ENCODE assay signal across 22 cellular contexts in genomic region chr10:71688256-71688655, GRCh38. TPM values are rescaled to one million over a fixed set of nuclear protein-coding genes. Genes with fewer than 3 reads are reported as not detected.
DNase-seq lines count a peak whose midpoint lies in the region; ATAC-seq and TF ChIP-seq lines count a peak whose summit lies in the region.
"Had no signal": no experiment of that assay in that cellular context is flagged by ENCODE, and none has a peak within 500 bp of the region (broad histone marks: within the 10 kb centered on the region; RNA-seq: fewer than 3 reads in every experiment).

No MANE protein-coding gene starts in this region.

- H3K27ac Mint-ChIP-seq in CD14-positive monocyte (peak overlapping the region in 5 of 7 donors; percentile 10 to 62 (median 45)), naive B cell (peak overlapping the region in 5 of 6 donors; percentile 70 to 96 (median 94))
- H3K27ac Mint-ChIP-seq in CD8-positive, alpha-beta T cell, result peak overlapping the region; percentile 86
- H3K27ac Mint-ChIP-seq in activated T-helper 2 cell treated with anti-CD3 and anti-CD28 coated beads, Interferon-gamma antibody, Interleukin-2, Interleukin-4, amounts not matched to agents 10 μg/mL and 5 μg/mL and 100 μg/mL, durations not matched to agents 14 hours and 24 hours and 36 hours, result peak overlapping the region; percentile 29

- peaks cover 4 to 18% (median 11%) of the 10 kb centered on the region in 7 donors for H3K9me3 Mint-ChIP-seq in CD14-positive monocyte
- H3K9me3 Mint-ChIP-seq in CD8-positive, alpha-beta T cell, result peaks cover 4% of the 10 kb centered on the region
- peaks cover 9% of the 10 kb centered on the region for H3K9me3 Mint-ChIP-seq in activated T-helper 2 cell treated with anti-CD3 and anti-CD28 coated beads, Interferon-gamma antibody, Interleukin-2, Interleukin-4, amounts not matched to agents 10 μg/mL and 5 μg/mL and 100 μg/mL, durations not matched to agents 14 hours and 24 hours and 36 hours
- H3K9me3 Mint-ChIP-seq in naive B cell, result peaks cover 5 to 12% (median 7%) of the 10 kb centered on the region in 7 donors

- H3K4me1 Mint-ChIP-seq in CD14-positive monocyte (peaks cover 24% of the 10 kb centered on the region), naive B cell (peaks cover 13 to 19% (median 16%) of the 10 kb centered on the region in 3 donors)
- H3K4me1 Mint-ChIP-seq in CD8-positive, alpha-beta T cell (ENCODE audit: low read depth), result no peaks in the 10 kb centered on the region
- peaks cover 2% of the 10 kb centered on the region for H3K4me1 Mint-ChIP-seq in activated T-helper 2 cell treated with anti-CD3 and anti-CD28 coated beads, Interferon-gamma antibody, Interleukin-2, Interleukin-4, amounts not matched to agents 10 μg/mL and 5 μg/mL and 100 μg/mL, durations not matched to agents 14 hours and 24 hours and 36 hours (ENCODE audit: low read depth)

- POLR2A ChIA-PET in CD8-positive, alpha-beta T cell (lab: Charles Lee), result no interaction called here

- peaks cover 3% of the 10 kb centered on the region for H3K4me1 ChIP-seq in CD8-positive, alpha-beta T cell (ENCODE audit: insufficient read depth, low read length)
- H3K4me1 ChIP-seq: tibial nerve had no signal

- CTCF ChIA-PET in CD8-positive, alpha-beta T cell (lab: Charles Lee), result interaction anchor here (2.7 kb wide), 1 partner anchor 9 kb away, joined by 18 read pairs; no protein-coding TSS in a partner anchor

- no peak overlapping the region for H3K4me3 Mint-ChIP-seq in CD14-positive monocyte
- H3K4me3 Mint-ChIP-seq in CD8-positive, alpha-beta T cell, result no peak overlapping the region
- no peak overlapping the region for H3K4me3 Mint-ChIP-seq in activated T-helper 2 cell treated with anti-CD3 and anti-CD28 coated beads, Interferon-gamma antibody, Interleukin-2, Interleukin-4, amounts not matched to agents 10 μg/mL and 5 μg/mL and 100 μg/mL, durations not matched to agents 14 hours and 24 hours and 36 hours (ENCODE audit: low read depth)
- peak overlapping the region in 1 of 8 donors; percentile 55 for H3K4me3 Mint-ChIP-seq in naive B cell

- DNase-seq in CD14-positive monocyte (ENCODE audit: low spot score) (no peak), naive B cell (no peak), NCI-H1694 (lab: John Stamatoyannopoulos, UW) (no peak), SW 1271 (lab: John Stamatoyannopoulos, UW) (no peak)
- DNase-seq in CD8-positive, alpha-beta T cell, result no peak
- no peak for DNase-seq in activated T-helper 2 cell treated with anti-CD3 and anti-CD28 coated beads, Interferon-gamma antibody, Interleukin-2, Interleukin-4, amounts not matched to agents 10 μg/mL and 5 μg/mL and 100 μg/mL, durations not matched to agents 14 hours and 24 hours and 36 hours (ENCODE audit: low spot score)
- DNase-seq: activated CD4-positive, CD25-positive, alpha-beta regulatory T cell; activated gamma-delta T cell; EL; Karpas-422; mesendoderm; NCI-H187 treated with DMSO at 0.1 percent for 48 hours; PC-9; posterior cingulate gyrus; SIG-M5; stimulated activated CD4-positive, alpha-beta T cell treated with anti-CD3 and anti-CD28 coated beads, Interleukin-1b, Interleukin-23, amount 100 ng/mL, for 48 hours; stimulated activated naive CD4-positive, alpha-beta T cell treated with Interleukin-2 at 50 U/mL for 16 hours; T1000 had no signal

- no peaks in the 10 kb centered on the region for H3K27me3 ChIP-seq in CD8-positive, alpha-beta T cell (ENCODE audit: insufficient read depth, low read length)
- H3K27me3 ChIP-seq: tibial nerve had no signal

- no peaks in the 10 kb centered on the region for H3K36me3 ChIP-seq in CD8-positive, alpha-beta T cell (ENCODE audit: insufficient read depth, low read length)

- no peak for ATAC-seq in CD8-positive, alpha-beta T cell
- ATAC-seq in naive B cell (ENCODE audit: low read depth in 2 of 2) (no peak), GM19455 (IDR thresholded peaks at IDR 0.05; ENCODE audit: unreplicated experiment) (no peak)
- ATAC-seq: HCT116 had no signal

- peaks cover 0 to 9% (median 3%) of the 10 kb centered on the region in 3 donors for H3K27me3 Mint-ChIP-seq in CD14-positive monocyte (ENCODE audit: low read depth in 3 of 3)
- no peaks in the 10 kb centered on the region for H3K27me3 Mint-ChIP-seq in CD8-positive, alpha-beta T cell (ENCODE audit: low read depth)
- peaks cover 2% of the 10 kb centered on the region for H3K27me3 Mint-ChIP-seq in activated T-helper 2 cell treated with anti-CD3 and anti-CD28 coated beads, Interferon-gamma antibody, Interleukin-2, Interleukin-4, amounts not matched to agents 10 μg/mL and 5 μg/mL and 100 μg/mL, durations not matched to agents 14 hours and 24 hours and 36 hours (ENCODE audit: low read depth)
- H3K27me3 Mint-ChIP-seq in naive B cell, result peaks cover 0 to 10% (median 0%) of the 10 kb centered on the region in 3 donors

- no peak for TF ChIP-seq CTCF in CD14-positive monocyte (IDR thresholded peaks at IDR 0.05)
- TF ChIP-seq CTCF in CD8-positive, alpha-beta T cell (IDR thresholded peaks at IDR 0.05), result no peak

- H3K9me3 ChIP-seq in CD8-positive, alpha-beta T cell (ENCODE audit: low read length), result no peaks in the 10 kb centered on the region

- H3K36me3 Mint-ChIP-seq in CD14-positive monocyte (peaks cover 9 to 15% of the 10 kb centered on the region in 2 donors), naive B cell (peaks cover 0 to 8% of the 10 kb centered on the region in 2 donors)
- H3K36me3 Mint-ChIP-seq in CD8-positive, alpha-beta T cell, result no peaks in the 10 kb centered on the region
- peaks cover 4% of the 10 kb centered on the region for H3K36me3 Mint-ChIP-seq in activated T-helper 2 cell treated with anti-CD3 and anti-CD28 coated beads, Interferon-gamma antibody, Interleukin-2, Interleukin-4, amounts not matched to agents 10 μg/mL and 5 μg/mL and 100 μg/mL, durations not matched to agents 14 hours and 24 hours and 36 hours (ENCODE audit: low read depth)

- intact Hi-C loops in CD14-positive monocyte (cut with micrococcal nuclease), result no loop called here
- intact Hi-C loops in CD8-positive, alpha-beta T cell (cut with DNase I, micrococcal nuclease), result no loop called here
- intact Hi-C loops in activated T-helper 2 cell treated with anti-CD3 and anti-CD28 coated beads, Interferon-gamma antibody, Interleukin-2, Interleukin-4, amounts not matched to agents 10 μg/mL and 5 μg/mL and 100 μg/mL, durations not matched to agents 14 hours and 24 hours and 36 hours (cut with micrococcal nuclease), result no loop called here

- H3K27ac ChIP-seq in CD8-positive, alpha-beta T cell (ENCODE audit: low read depth, low read length), result no peak overlapping the region
- H3K27ac ChIP-seq: PC-9, tibial nerve had no signal

- H3K4me3 ChIP-seq in CD8-positive, alpha-beta T cell (ENCODE audit: low read depth, low read length), result no peak overlapping the region
- H3K4me3 ChIP-seq: PC-9, tibial nerve had no signal

RNA-seq across cellular contexts. Expression of gene C10orf105, which starts 31.3 kb away (rescaled TPM):
- under 1 TPM; 0.18 to 0.48 TPM for polyA plus RNA-seq in CD14-positive monocyte
- under 1 TPM; 0.14 to 0.33 TPM for total RNA-seq in CD8-positive, alpha-beta T cell
- 0.11 and 0.18 TPM in 2 replicates for total RNA-seq in activated T-helper 2 cell treated with anti-CD3 and anti-CD28 coated beads, Interferon-gamma antibody, Interleukin-2, Interleukin-4, amounts not matched to agents 10 μg/mL and 5 μg/mL and 100 μg/mL, durations not matched to agents 14 hours and 24 hours and 36 hours
- not detected for polyA plus RNA-seq in naive B cell (ENCODE audit: low read depth in 6 of 6)
- total RNA-seq: astrocyte, PC-9 had no signal

Comparison
In these comparisons a context has a peak if more than half of its experiments do, and no peak if none do; other contexts are left out.
1. H3K27ac Mint-ChIP-seq: peak in every context shown above with its lines; median percentile 94 in naive B cell; 86 in CD8-positive, alpha-beta T cell; 45 in CD14-positive monocyte; 29 in activated T-helper 2 cell treated with anti-CD3 and anti-CD28 coated beads, Interferon-gamma antibody, Interleukin-2, Interleukin-4, amounts not matched to agents 10 μg/mL and 5 μg/mL and 100 μg/mL, durations not matched to agents 14 hours and 24 hours and 36 hours.